ENCODE assay signal across 26 cellular contexts in genomic region chr9:116791314-116791713, GRCh38.
A peak's percentile ranks its signal among the peaks of the same experiment; 100 is the strongest.
DNase-seq lines count a peak whose midpoint lies in the region; ATAC-seq lines count a peak whose summit lies in the region.
"Had no signal": no experiment of that assay in that cellular context is flagged by ENCODE, and none has a peak within 500 bp of the region (broad histone marks: within the 10 kb centered on the region; RNA-seq: fewer than 3 reads in every experiment).

No MANE protein-coding gene starts in this region.

- DNase-seq in DMS153 (lab: John Stamatoyannopoulos, UW) (peak; percentile 24), NCI-H1105 (lab: John Stamatoyannopoulos, UW) (peak; percentile 44), NCI-H69 (lab: John Stamatoyannopoulos, UW) (peak; percentile 99), iris pigment epithelial cell (ENCODE audit: low read depth) (peak; percentile 29), GM23248 (no peak), substantia nigra (lab: John Stamatoyannopoulos, UW) (no peak)
- DNase-seq in effector CD4-positive, alpha-beta T cell, result no peak
- DNase-seq: activated CD4-positive, alpha-beta T cell treated with anti-CD3 and anti-CD28 coated beads, Interleukin-2, amount 10 ng/mL, durations not matched to agents 24 days and 14 days; activated CD8-positive, alpha-beta memory T cell treated with anti-CD3 and anti-CD28 coated beads, Interleukin-2, amount 50 U/mL, for 4 hours; activated effector memory CD4-positive, alpha-beta T cell treated with anti-CD3 and anti-CD28 coated beads, Interleukin-2, amount 50 U/mL, for 16 hours; amniotic stem cell; C1 segment of cervical spinal cord; dermis blood vessel endothelial cell; DMS 273 treated with DMSO at 0.1 percent for 48 hours; foreskin melanocyte; natural killer cell; NCI-H1048; NCI-H446; posterior cingulate gyrus; SHP77; stimulated activated CD4-positive, alpha-beta T cell treated with anti-CD3 and anti-CD28 coated beads, Interleukin-4, amount 100 ng/mL, for 1 hour; T-helper 1 cell had no signal

- H2AFZ ChIP-seq in GM23248, result no peak overlapping the region

- H3K9me3 ChIP-seq in GM23248 (ENCODE audit: low read depth), result no peaks in the 10 kb centered on the region

- H3K36me3 ChIP-seq in GM23248 (ENCODE audit: low read depth), result no peaks in the 10 kb centered on the region
- H3K36me3 ChIP-seq: cardiac muscle cell had no signal

- H3K9ac ChIP-seq in GM23248, result no peak overlapping the region
- H3K9ac ChIP-seq: KMS-11 had no signal

- H3K9me2 ChIP-seq in GM23248 (ENCODE audit: insufficient read depth), result no peaks in the 10 kb centered on the region

- H3K4me1 ChIP-seq in GM23248 (ENCODE audit: insufficient read depth), result no peaks in the 10 kb centered on the region

- WGBS in GM23248 (ENCODE audit: low coverage in 1 of 2, low lambda C conversion rate in 2 of 2, missing lambda C conversion rate in 2 of 2), 2 experiments, result 29 to 38% methylated on average over 1 of the region's 1 CpG

- in situ Hi-C loops in GM23248 (cut with MboI), result no loop called here

- H4K20me1 ChIP-seq in GM23248 (ENCODE audit: insufficient read depth), result no peaks in the 10 kb centered on the region

- H3K27ac ChIP-seq in GM23248, result no peak overlapping the region
- no peak overlapping the region for H3K27ac ChIP-seq in substantia nigra (ENCODE audit: low read depth, low read length, poor library complexity, severe bottlenecking)
- H3K27ac ChIP-seq: cardiac muscle cell, epithelial cell of prostate, KMS-11 had no signal

- no peak overlapping the region for H3K4me3 ChIP-seq in GM23248
- H3K4me3 ChIP-seq: cardiac muscle cell had no signal

- H3K4me2 ChIP-seq in GM23248 (ENCODE audit: unreplicated experiment), result no peak overlapping the region
- H3K4me2 ChIP-seq: KMS-11 had no signal

- ATAC-seq in GM21360 (IDR thresholded peaks at IDR 0.05; ENCODE audit: unreplicated experiment), result no peak
- ATAC-seq: natural killer cell had no signal

- no peaks in the 10 kb centered on the region for H3F3A ChIP-seq in GM23248 (ENCODE audit: insufficient read depth)

- H3K79me2 ChIP-seq in GM23248 (ENCODE audit: insufficient read depth), result no peaks in the 10 kb centered on the region

- no peaks in the 10 kb centered on the region for H3K27me3 ChIP-seq in GM23248 (replicated peaks; ENCODE audit: insufficient read depth)
- H3K27me3 ChIP-seq: cardiac muscle cell had no signal

Comparison
In these comparisons a context has a peak if more than half of its experiments do, and no peak if none do; other contexts are left out.
1. DNase-seq: peak in DMS153 (single experiment), NCI-H1105 (single experiment), NCI-H69 (single experiment) and iris pigment epithelial cell (single experiment); none in effector CD4-positive, alpha-beta T cell (single experiment), GM23248 (single experiment) and substantia nigra (0 of 49).